ENCODE assay signal across 1 cellular context in genomic region chr4:102511830-102512605, GRCh38.
TF ChIP-seq lines count a peak whose summit lies in the region.

No MANE protein-coding gene starts in this region.

TF ChIP-seq in GM12878, 131 proteins besides CTCF, POLR2A, EP300 and RAD21:
- peak; percentile 38; the same call in 1 of the 2 replicates for TF ChIP-seq POLR2AphosphoS5 (IDR thresholded peaks at IDR 0.05; ENCODE audit: low read length)
- TF ChIP-seq, protein P1, sequence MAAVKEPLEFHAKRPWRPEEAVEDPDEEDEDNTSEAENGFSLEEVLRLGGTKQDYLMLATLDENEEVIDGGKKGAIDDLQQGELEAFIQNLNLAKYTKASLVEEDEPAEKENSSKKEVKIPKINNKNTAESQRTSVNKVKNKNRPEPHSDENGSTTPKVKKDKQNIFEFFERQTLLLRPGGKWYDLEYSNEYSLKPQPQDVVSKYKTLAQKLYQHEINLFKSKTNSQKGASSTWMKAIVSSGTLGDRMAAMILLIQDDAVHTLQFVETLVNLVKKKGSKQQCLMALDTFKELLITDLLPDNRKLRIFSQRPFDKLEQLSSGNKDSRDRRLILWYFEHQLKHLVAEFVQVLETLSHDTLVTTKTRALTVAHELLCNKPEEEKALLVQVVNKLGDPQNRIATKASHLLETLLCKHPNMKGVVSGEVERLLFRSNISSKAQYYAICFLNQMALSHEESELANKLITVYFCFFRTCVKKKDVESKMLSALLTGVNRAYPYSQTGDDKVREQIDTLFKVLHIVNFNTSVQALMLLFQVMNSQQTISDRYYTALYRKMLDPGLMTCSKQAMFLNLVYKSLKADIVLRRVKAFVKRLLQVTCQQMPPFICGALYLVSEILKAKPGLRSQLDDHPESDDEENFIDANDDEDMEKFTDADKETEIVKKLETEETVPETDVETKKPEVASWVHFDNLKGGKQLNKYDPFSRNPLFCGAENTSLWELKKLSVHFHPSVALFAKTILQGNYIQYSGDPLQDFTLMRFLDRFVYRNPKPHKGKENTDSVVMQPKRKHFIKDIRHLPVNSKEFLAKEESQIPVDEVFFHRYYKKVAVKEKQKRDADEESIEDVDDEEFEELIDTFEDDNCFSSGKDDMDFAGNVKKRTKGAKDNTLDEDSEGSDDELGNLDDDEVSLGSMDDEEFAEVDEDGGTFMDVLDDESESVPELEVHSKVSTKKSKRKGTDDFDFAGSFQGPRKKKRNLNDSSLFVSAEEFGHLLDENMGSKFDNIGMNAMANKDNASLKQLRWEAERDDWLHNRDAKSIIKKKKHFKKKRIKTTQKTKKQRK (IDR thresholded peaks at IDR 0.05; ENCODE audit: low read depth, low read length) = no peak
